9 cellular contexts compared by ENCODE assay signal in genomic region chr2:239230318-239231052, GRCh38.
A peak's percentile ranks its signal among the peaks of the same experiment; 100 is the strongest.
DNase-seq lines count a peak whose midpoint lies in the region; ATAC-seq and TF ChIP-seq lines count a peak whose summit lies in the region.
"Had no signal": no experiment of that assay in that cellular context is flagged by ENCODE, and none has a peak within 500 bp of the region (broad histone marks: within the 10 kb centered on the region; RNA-seq: fewer than 3 reads in every experiment).

No MANE protein-coding gene starts in this region.

- DNase-seq in T-cell: peak in 13 of 34 experiments; percentile 11 to 38 (median 19)
- DNase-seq in esophagus muscularis mucosa (ENCODE audit: extremely low spot score): no peak
- no peak for DNase-seq in stimulated activated effector memory CD8-positive, alpha-beta T cell treated with anti-CD3 and anti-CD28 coated beads, Interleukin-12 subunit alpha, Interleukin-12 subunit beta, amount 100 ng/mL, for 72 hours (ENCODE audit: low spot score in 2 of 2)
- no peak for DNase-seq in stimulated activated CD4-positive, alpha-beta T cell treated with anti-CD3 and anti-CD28 coated beads, Interleukin-4, amount 100 ng/mL, for 4 hours
- DNase-seq in stimulated activated CD4-positive, alpha-beta T cell treated with anti-CD3 and anti-CD28 coated beads, Interleukin-15, amount 100 ng/mL, for 24 hours: no peak
- no peak for DNase-seq in stimulated activated CD4-positive, alpha-beta T cell treated with anti-CD3 and anti-CD28 coated beads, Interleukin-2, amount 100 ng/mL, for 24 hours
- DNase-seq: activated effector memory CD4-positive, alpha-beta T cell treated with Interleukin-2 at 50 U/mL for 16 hours; occipital lobe had no signal

- no peak overlapping the region for H3K4me3 ChIP-seq in HUES6 (ENCODE audit: low read depth, low read length)
- H3K4me3 ChIP-seq in esophagus muscularis mucosa: no peak overlapping the region

- H3K4me1 Mint-ChIP-seq in T-cell: peaks cover 52 to 85% (median 84%) of the 10 kb centered on the region in 3 donors
- peaks cover 55% of the 10 kb centered on the region for H3K4me1 Mint-ChIP-seq in stimulated activated effector memory CD8-positive, alpha-beta T cell treated with anti-CD3 and anti-CD28 coated beads, Interleukin-12 subunit alpha, Interleukin-12 subunit beta, amount 100 ng/mL, for 72 hours

- no peak for TF ChIP-seq POLR2A in esophagus muscularis mucosa (IDR thresholded peaks at IDR 0.05; ENCODE audit: low read depth)

- H3K27ac ChIP-seq in HUES6 (ENCODE audit: low read depth, low read length): 0 out of 2 replicates have a peak overlapping the region, but pooled peaks have one; percentile 27
- H3K27ac ChIP-seq in esophagus muscularis mucosa (replicated peaks in 1 of 4): peak overlapping the region in 3 of 4 donors; percentile 23 to 44 (median 40)

- CTCF ChIA-PET in T-cell (lab: Charles Lee): interaction anchor here in 1 of 2 donors (0.6 to 1.1 kb wide), 3 partner anchors 45 to 1210 kb away, joined by 3 read pairs; no protein-coding TSS in a partner anchor

- H3K4me1 ChIP-seq in HUES6 (ENCODE audit: control insufficient read depth, insufficient read depth, low read length) (peaks cover 24% of the 10 kb centered on the region), esophagus muscularis mucosa (peaks cover 41 to 73% (median 68%) of the 10 kb centered on the region in 4 donors)

- H3K9me3 ChIP-seq in HUES6 (ENCODE audit: control insufficient read depth, insufficient read depth, low read depth, low read length) (no peaks in the 10 kb centered on the region), esophagus muscularis mucosa (no peaks in the 10 kb centered on the region)

- H3K36me3 Mint-ChIP-seq in T-cell: peaks cover 19% of the 10 kb centered on the region
- H3K36me3 Mint-ChIP-seq in stimulated activated effector memory CD8-positive, alpha-beta T cell treated with anti-CD3 and anti-CD28 coated beads, Interleukin-12 subunit alpha, Interleukin-12 subunit beta, amount 100 ng/mL, for 72 hours: no peaks in the 10 kb centered on the region

- H3K27ac Mint-ChIP-seq in T-cell: peak overlapping the region; percentile 91 to 95
- H3K27ac Mint-ChIP-seq in stimulated activated effector memory CD8-positive, alpha-beta T cell treated with anti-CD3 and anti-CD28 coated beads, Interleukin-12 subunit alpha, Interleukin-12 subunit beta, amount 100 ng/mL, for 72 hours: no peak overlapping the region

- H3K4me3 Mint-ChIP-seq in T-cell: peak overlapping the region; percentile 59 to 70 (median 59)
- H3K4me3 Mint-ChIP-seq in stimulated activated effector memory CD8-positive, alpha-beta T cell treated with anti-CD3 and anti-CD28 coated beads, Interleukin-12 subunit alpha, Interleukin-12 subunit beta, amount 100 ng/mL, for 72 hours: peak overlapping the region; percentile 30

- H3K36me3 ChIP-seq in HUES6 (ENCODE audit: control insufficient read depth, insufficient read depth, low read length) (no peaks in the 10 kb centered on the region), esophagus muscularis mucosa (peaks cover 0 to 10% (median 0%) of the 10 kb centered on the region in 4 donors)

- no peaks in the 10 kb centered on the region for H3K27me3 Mint-ChIP-seq in T-cell

- TF ChIP-seq EP300 in esophagus muscularis mucosa (IDR thresholded peaks at IDR 0.05): no peak

- intact Hi-C loops in esophagus muscularis mucosa (cut with DNase I): no loop called here

- H3K27me3 ChIP-seq in HUES6 (ENCODE audit: control insufficient read depth, insufficient read depth, low read length): no peaks in the 10 kb centered on the region
- no peaks in the 10 kb centered on the region for H3K27me3 ChIP-seq in esophagus muscularis mucosa

- peak; percentile 26 to 66 (median 48) for ATAC-seq in T-cell (replicated peaks in 1 of 4)
- no peak for ATAC-seq in stimulated activated effector memory CD8-positive, alpha-beta T cell treated with anti-CD3 and anti-CD28 coated beads, Interleukin-12 subunit alpha, Interleukin-12 subunit beta, amount 100 ng/mL, for 72 hours

- H3K9ac ChIP-seq in HUES6 (ENCODE audit: low read length): no peak overlapping the region

- POLR2A ChIA-PET in T-cell (lab: Charles Lee): interaction anchor here in 1 of 2 donors (1.1 kb wide), 1 partner anchor 170 kb away, joined by 3 read pairs; the partner anchor contains the start of gene HDAC4

- no peaks in the 10 kb centered on the region for H3K9me3 Mint-ChIP-seq in T-cell
- no peaks in the 10 kb centered on the region for H3K9me3 Mint-ChIP-seq in stimulated activated effector memory CD8-positive, alpha-beta T cell treated with anti-CD3 and anti-CD28 coated beads, Interleukin-12 subunit alpha, Interleukin-12 subunit beta, amount 100 ng/mL, for 72 hours

- 62% methylated on average over 26 of the region's 26 CpGs for WGBS in esophagus muscularis mucosa

- TF ChIP-seq CTCF in esophagus muscularis mucosa (IDR thresholded peaks at IDR 0.05): no peak
